In the genomic region with DNA sequence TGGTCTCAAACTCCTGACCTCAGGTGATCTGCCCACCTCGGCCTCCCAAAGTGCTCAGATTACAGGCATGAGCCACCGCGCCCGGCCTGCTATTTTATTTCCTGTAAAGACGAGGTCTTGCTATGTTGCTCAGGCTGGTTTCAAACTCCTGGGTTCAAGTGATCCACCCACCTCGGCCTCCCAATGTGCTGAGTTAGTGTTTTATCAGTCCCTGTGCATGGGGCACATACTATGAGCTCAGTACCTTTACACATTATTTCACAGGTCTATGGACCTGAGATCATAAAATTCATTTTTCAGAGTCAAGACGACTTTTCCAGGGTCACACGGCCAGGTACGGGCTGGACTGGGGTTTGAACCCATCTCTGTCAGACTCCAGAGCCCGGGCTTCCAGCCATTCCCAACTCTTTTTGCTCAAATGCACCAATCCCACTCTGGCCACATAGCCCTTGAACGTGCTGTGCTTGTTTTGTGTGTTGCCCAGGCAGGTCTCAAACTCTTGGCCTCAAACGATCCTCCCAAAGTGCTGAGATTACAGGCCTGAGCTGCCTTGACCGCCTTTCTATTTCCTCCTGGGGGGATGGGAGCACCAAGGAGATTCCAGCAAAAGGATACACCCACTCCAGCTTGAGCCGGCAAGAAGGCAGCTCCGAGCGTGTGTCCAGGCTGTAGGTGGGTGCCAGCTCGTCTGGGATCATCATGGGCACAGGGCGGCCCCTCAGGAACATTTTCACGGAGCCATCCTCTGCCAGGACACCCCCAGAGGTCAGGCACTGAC, we compare ENCODE assay signal across 8 cellular contexts. TPM values are rescaled to one million over a fixed set of nuclear protein-coding genes. Genes with fewer than 3 reads are reported as not detected.
DNase-seq lines count a peak whose midpoint lies in the region; ATAC-seq and TF ChIP-seq lines count a peak whose summit lies in the region.

No MANE protein-coding gene starts in this region.

- no peaks in the 10 kb centered on the region for H3K36me3 ChIP-seq in left lung

- H3K4me3 ChIP-seq in astrocyte of the cerebellum (ENCODE audit: low read depth, low read length) (peak overlapping the region; percentile 65), left lung (peak overlapping the region; percentile 57 to 69)

- peaks cover 18% of the 10 kb centered on the region for H3K36me3 Mint-ChIP-seq in stimulated activated naive CD8-positive, alpha-beta T cell treated with anti-CD3 and anti-CD28 coated beads, Interleukin-15, Interleukin-2, amounts not matched to agents 100 ng/mL and 50 ng/mL, for 24 hours (ENCODE audit: low read depth)

- no peaks in the 10 kb centered on the region for H3K9me3 Mint-ChIP-seq in stimulated activated naive CD8-positive, alpha-beta T cell treated with anti-CD3 and anti-CD28 coated beads, Interleukin-15, Interleukin-2, amounts not matched to agents 100 ng/mL and 50 ng/mL, for 24 hours

- intact Hi-C loops in left lung (cut with DNase I) = no loop called here

- no peaks in the 10 kb centered on the region for H3K9me3 ChIP-seq in left lung

- H3K4me1 Mint-ChIP-seq in stimulated activated naive CD8-positive, alpha-beta T cell treated with anti-CD3 and anti-CD28 coated beads, Interleukin-15, Interleukin-2, amounts not matched to agents 100 ng/mL and 50 ng/mL, for 24 hours (ENCODE audit: low read depth) = peaks cover 31% of the 10 kb centered on the region

- H3K4me3 Mint-ChIP-seq in stimulated activated naive CD8-positive, alpha-beta T cell treated with anti-CD3 and anti-CD28 coated beads, Interleukin-15, Interleukin-2, amounts not matched to agents 100 ng/mL and 50 ng/mL, for 24 hours = peak overlapping the region; percentile 95

- no peaks in the 10 kb centered on the region for H3K27me3 Mint-ChIP-seq in stimulated activated naive CD8-positive, alpha-beta T cell treated with anti-CD3 and anti-CD28 coated beads, Interleukin-15, Interleukin-2, amounts not matched to agents 100 ng/mL and 50 ng/mL, for 24 hours

- no peak overlapping the region for H3K27ac Mint-ChIP-seq in stimulated activated naive CD8-positive, alpha-beta T cell treated with anti-CD3 and anti-CD28 coated beads, Interleukin-15, Interleukin-2, amounts not matched to agents 100 ng/mL and 50 ng/mL, for 24 hours

- H3K27ac ChIP-seq in left lung = no peak overlapping the region

- in situ Hi-C loops in astrocyte of the cerebellum (cut with HindIII; ENCODE audit: low sequenced_read_pairs) = no loop called here

- H3K27me3 ChIP-seq in left lung = no peaks in the 10 kb centered on the region

- TF ChIP-seq CTCF in astrocyte of the cerebellum (IDR thresholded peaks at IDR 0.05; ENCODE audit: low read depth, low read length, missing control alignments) (no peak), left lung (IDR thresholded peaks at IDR 0.05) (no peak)

- peaks cover 15 to 45% of the 10 kb centered on the region in 2 donors for H3K4me1 ChIP-seq in left lung

- no peak for DNase-seq in stimulated activated naive CD8-positive, alpha-beta T cell treated with anti-CD3 and anti-CD28 coated beads, Interleukin-15, Interleukin-2, amounts not matched to agents 100 U/mL and 50 U/mL, for 24 hours
- DNase-seq in astrocyte of the cerebellum (ENCODE audit: low read depth) = no peak
- no peak for DNase-seq in left lung
- no peak for DNase-seq in SHP77 treated with DMSO at 0.1 percent for 48 hours (lab: John Stamatoyannopoulos, UW)
- no peak for DNase-seq in inferior parietal cortex (ENCODE audit: extremely low spot score)
- no peak for DNase-seq in hypothalamus (lab: John Stamatoyannopoulos, UW)

- no peak for ATAC-seq in stimulated activated naive CD8-positive, alpha-beta T cell treated with anti-CD3 and anti-CD28 coated beads, Interleukin-15, Interleukin-2, amounts not matched to agents 100 U/mL and 50 U/mL, for 24 hours
- peak; percentile 6 for ATAC-seq in left lung
- no peak for ATAC-seq in GM21786 (IDR thresholded peaks at IDR 0.05; ENCODE audit: unreplicated experiment)

RNA-seq across cellular contexts. Expression of a gene that starts 1.1 kb away (rescaled TPM):
- 10 to 100 TPM; 54.2 to 76.4 TPM for total RNA-seq in left lung

RNA-seq across cellular contexts. Expression of a gene that starts 29.9 kb away (rescaled TPM):
- total RNA-seq in left lung = 1 to 10 TPM; 5.4 to 5.7 TPM

RNA-seq across cellular contexts. Expression of a gene that starts 36.1 kb away (rescaled TPM):
- total RNA-seq in left lung = 1 to 10 TPM; 4.5 to 9.5 TPM

RNA-seq across cellular contexts. Expression of a gene that starts 53.5 kb away (rescaled TPM):
- total RNA-seq in left lung = 10 to 100 TPM; 14.9 to 17.9 TPM

RNA-seq across cellular contexts. Expression of a gene that starts 53.7 kb away (rescaled TPM):
- total RNA-seq in left lung = 100 to 1,000 TPM; 276 to 306 TPM
